Comparison of ENCODE assay signal across 19 cellular contexts in genomic region chr10:1451362-1451888, GRCh38.
DNase-seq lines count a peak whose midpoint lies in the region; ATAC-seq, FAIRE-seq and TF ChIP-seq lines count a peak whose summit lies in the region.
"Had no signal": no experiment of that assay in that cellular context is flagged by ENCODE, and none has a peak within 500 bp of the region (broad histone marks: within the 10 kb centered on the region; RNA-seq: fewer than 3 reads in every experiment).

No MANE protein-coding gene starts in this region.

- H2BK5ac ChIP-seq in H1 (ENCODE audit: low read depth, low read length): no peak overlapping the region
- H2BK5ac ChIP-seq in neuronal stem cell (ENCODE audit: low read length): no peak overlapping the region

- no peaks in the 10 kb centered on the region for H4K20me1 ChIP-seq in BLaER1
- no peaks in the 10 kb centered on the region for H4K20me1 ChIP-seq in DND-41 (ENCODE audit: insufficient read depth, low read length)
- no peaks in the 10 kb centered on the region for H4K20me1 ChIP-seq in H1 (replicated peaks in 1 of 2; ENCODE audit: control insufficient read depth in 1 of 2, insufficient read depth in 2 of 2, low read length in 2 of 2)

- H4K91ac ChIP-seq in H1 (replicated peaks; ENCODE audit: insufficient read length, low read length) (no peak overlapping the region), neuronal stem cell (ENCODE audit: low read depth, low read length, poor library complexity) (no peak overlapping the region)

- TF ChIP-seq RAD21 in H1 (IDR thresholded peaks at IDR 0.05 in 1 of 2, conservative IDR thresholded peaks at IDR 0.05 in 1 of 2; ENCODE audit: low read depth in 2 of 2, low read length in 2 of 2): no peak

- H3K4ac ChIP-seq in H1 (replicated peaks; ENCODE audit: insufficient read length, low read depth, low read length) (no peak overlapping the region), neuronal stem cell (ENCODE audit: low read length) (no peak overlapping the region)

- no peak overlapping the region for H3K14ac ChIP-seq in H1 (ENCODE audit: insufficient read length)
- H3K14ac ChIP-seq in neuronal stem cell (ENCODE audit: low read length): no peak overlapping the region

- 90% methylated on average over 4 of the region's 4 CpGs; no CpG with 5 or more reads in 1 of the 2 experiments for WGBS in H1 (ENCODE audit: extremely low coverage in 1 of 2, insufficient coverage in 1 of 2, insufficient read length in 1 of 2, insufficient replicate concordance in 2 of 2, low coverage in 1 of 2, low lambda C conversion rate in 2 of 2, missing lambda C conversion rate in 1 of 2), 2 experiments
- no CpG with 5 or more reads among the region's 4 CpGs for WGBS in neuronal stem cell (ENCODE audit: extremely low coverage in 2 of 2, insufficient read length in 2 of 2, insufficient replicate concordance in 1 of 2), 2 donors

- H2AFZ ChIP-seq in DND-41 (ENCODE audit: low read depth, low read length) (no peak overlapping the region), H1 (ENCODE audit: low read length) (no peak overlapping the region), neuronal stem cell (ENCODE audit: low read length) (no peak overlapping the region)

- DNase-seq in DND-41 (no peak), H1 (ENCODE audit: low read depth in 1 of 2, low spot score in 2 of 2) (no peak), neuronal stem cell (ENCODE audit: low spot score) (no peak), DMS153 treated with DMSO at 0.1 percent for 48 hours (lab: John Stamatoyannopoulos, UW; ENCODE audit: unreplicated experiment) (no peak), NCI-H1436 (lab: John Stamatoyannopoulos, UW) (no peak), WERI-Rb-1 (no peak)
- DNase-seq: Caco-2, DMS79, GOT3, MM.1S, NCI-H1092 treated with DMSO at 0.1 percent for 48 hours, NCI-H1694, NCI-H226, NCI-H524 treated with DMSO at 0.1 percent for 48 hours, SHP77 had no signal

- H2BK120ac ChIP-seq in H1 (replicated peaks; ENCODE audit: low read depth, low read length): no peak overlapping the region
- H2BK120ac ChIP-seq in neuronal stem cell (ENCODE audit: low read depth, low read length): no peak overlapping the region

- TF ChIP-seq CTCF in DND-41 (IDR thresholded peaks at IDR 0.05; ENCODE audit: borderline replicate concordance, extremely low read depth, low read length, poor library complexity, severe bottlenecking) (no peak), H1 (IDR thresholded peaks at IDR 0.05; ENCODE audit: control extremely low read depth in 1 of 3, insufficient read depth in 1 of 3, low read depth in 1 of 3, low read length in 3 of 3) (no peak), WERI-Rb-1 (IDR thresholded peaks at IDR 0.05; ENCODE audit: low read depth, low read length) (no peak)

- no peak overlapping the region for H3K56ac ChIP-seq in H1 (replicated peaks; ENCODE audit: insufficient read length, low read depth, low read length)

- H3K9ac ChIP-seq in BLaER1: no peak overlapping the region
- H3K9ac ChIP-seq in DND-41 (ENCODE audit: low read depth, low read length): no peak overlapping the region
- no peak overlapping the region for H3K9ac ChIP-seq in H1 (replicated peaks in 1 of 4; ENCODE audit: extremely low read depth in 1 of 4, low read depth in 3 of 4, low read length in 3 of 4)
- no peak overlapping the region for H3K9ac ChIP-seq in neuronal stem cell (ENCODE audit: low read depth, low read length, poor library complexity)

- H3K27me3 ChIP-seq in BLaER1 (no peaks in the 10 kb centered on the region), DND-41 (ENCODE audit: insufficient read depth, low read length, poor library complexity) (no peaks in the 10 kb centered on the region), H1 (replicated peaks in 1 of 4; ENCODE audit: control insufficient read depth in 3 of 4, extremely low read depth in 1 of 4, insufficient read depth in 3 of 4, low read length in 3 of 4) (no peaks in the 10 kb centered on the region), neuronal stem cell (ENCODE audit: control insufficient read depth in 3 of 3, insufficient read depth in 3 of 3, low read depth in 1 of 3, low read length in 3 of 3) (no peaks in the 10 kb centered on the region), WERI-Rb-1 (ENCODE audit: insufficient read depth, low read depth, severe bottlenecking) (peaks cover 2% of the 10 kb centered on the region)

- no peak overlapping the region for H2BK20ac ChIP-seq in H1 (ENCODE audit: low read length)

- H3K18ac ChIP-seq in H1 (ENCODE audit: extremely low read depth, low read length): no peak overlapping the region; the same call in 1 of the 2 replicates
- no peak overlapping the region for H3K18ac ChIP-seq in neuronal stem cell (ENCODE audit: low read length)

- H2BK15ac ChIP-seq in H1 (ENCODE audit: low read length) (no peak overlapping the region), neuronal stem cell (ENCODE audit: low read length) (no peak overlapping the region)

- H3K23me2 ChIP-seq in H1 (ENCODE audit: low read depth, low read length): no peaks in the 10 kb centered on the region

- ATAC-seq in DND-41 (ENCODE audit: insufficient read depth, low read depth): no peak
- no peak for ATAC-seq in HG03354 (IDR thresholded peaks at IDR 0.05; ENCODE audit: poor library complexity, severe bottlenecking, unreplicated experiment)
- ATAC-seq: A549 had no signal

- peak overlapping the region; percentile 59 for H3K4me2 ChIP-seq in BLaER1
- H3K4me2 ChIP-seq in DND-41 (ENCODE audit: insufficient read depth, low read length): no peak overlapping the region
- no peak overlapping the region for H3K4me2 ChIP-seq in H1 (ENCODE audit: insufficient read depth in 1 of 2, low read depth in 2 of 2, low read length in 2 of 2)
- no peak overlapping the region for H3K4me2 ChIP-seq in neuronal stem cell (ENCODE audit: insufficient read depth, low read length, poor library complexity, severe bottlenecking)
- H3K4me2 ChIP-seq: A549 had no signal

- H3K27ac ChIP-seq in BLaER1 (no peak overlapping the region), DND-41 (ENCODE audit: low read length) (0 out of 2 replicates have a peak overlapping the region, but pooled peaks have one; percentile 27), H1 (ENCODE audit: low read depth, low read length) (no peak overlapping the region), neuronal stem cell (replicated peaks; ENCODE audit: low read length) (no peak overlapping the region), WERI-Rb-1 (no peak overlapping the region)
- H3K27ac ChIP-seq: A549 had no signal

- TF ChIP-seq POLR2A in H1 (IDR thresholded peaks at IDR 0.05; ENCODE audit: control extremely low read depth in 1 of 2, low read depth in 2 of 2, low read length in 2 of 2): no peak

- CTCF ChIA-PET in H1 (lab: Charles Lee; ENCODE audit: partially characterized antibody): no interaction called here

- POLR2A ChIA-PET in H1 (lab: Charles Lee; ENCODE audit: partially characterized antibody): no interaction called here

- H3K9me3 ChIP-seq in BLaER1 (peaks cover 14% of the 10 kb centered on the region), DND-41 (ENCODE audit: insufficient read depth, low read length, severe bottlenecking) (no peaks in the 10 kb centered on the region), H1 (ENCODE audit: insufficient read depth in 2 of 2, low read depth in 1 of 2, low read length in 1 of 2) (no peaks in the 10 kb centered on the region; a peak in 1 of 4 replicates), neuronal stem cell (replicated peaks in 1 of 2; ENCODE audit: control insufficient read depth in 2 of 2, insufficient read depth in 1 of 2, low read depth in 1 of 2, low read length in 2 of 2) (no peaks in the 10 kb centered on the region), WERI-Rb-1 (ENCODE audit: severe bottlenecking) (no peaks in the 10 kb centered on the region)
- H3K9me3 ChIP-seq: A549, Caco-2 had no signal

- 0 out of 2 replicates have a peak overlapping the region, but pooled peaks have one; percentile 5 for H2BK12ac ChIP-seq in H1 (ENCODE audit: low read depth, low read length)
- no peak overlapping the region for H2BK12ac ChIP-seq in neuronal stem cell (ENCODE audit: low read length)

- H3K79me1 ChIP-seq in H1 (ENCODE audit: low read depth, low read length) (no peaks in the 10 kb centered on the region), neuronal stem cell (ENCODE audit: low read depth, low read length) (no peaks in the 10 kb centered on the region)

- H3K4me1 ChIP-seq in BLaER1 (peaks cover 60% of the 10 kb centered on the region), DND-41 (ENCODE audit: insufficient read depth, low read length) (peaks cover 38% of the 10 kb centered on the region), H1 (replicated peaks in 1 of 4; ENCODE audit: control insufficient read depth in 3 of 4, insufficient read depth in 4 of 4, low read length in 3 of 4) (peaks cover 0 to 7% (median 2%) of the 10 kb centered on the region in 4 experiments; a peak in 4 of 7 replicates), neuronal stem cell (ENCODE audit: control insufficient read depth in 2 of 2, insufficient read depth in 1 of 2, low read depth in 1 of 2, low read length in 2 of 2) (peaks cover 0 to 7% of the 10 kb centered on the region in 2 donors)
- H3K4me1 ChIP-seq: A549, Caco-2 had no signal

- H4K5ac ChIP-seq in H1 (ENCODE audit: insufficient read length, low read depth, low read length): no peak overlapping the region

- H3K4me3 ChIP-seq in BLaER1 (no peak overlapping the region), DND-41 (ENCODE audit: low read depth in 1 of 2, low read length in 2 of 2) (no peak overlapping the region), H1 (ENCODE audit: extremely low read depth in 1 of 4, insufficient read depth in 2 of 4, low read depth in 3 of 4, low read length in 4 of 4) (no peak overlapping the region), neuronal stem cell (ENCODE audit: low read length in 2 of 2) (no peak overlapping the region), WERI-Rb-1 (ENCODE audit: low read depth, low read length) (no peak overlapping the region)
- H3K4me3 ChIP-seq: A549 had no signal

- H2AK5ac ChIP-seq in H1 (ENCODE audit: low read depth, low read length): no peak overlapping the region
- no peak overlapping the region for H2AK5ac ChIP-seq in neuronal stem cell (ENCODE audit: low read depth, low read length)

- H3K36me3 ChIP-seq in BLaER1: no peaks in the 10 kb centered on the region
- no peaks in the 10 kb centered on the region for H3K36me3 ChIP-seq in DND-41 (ENCODE audit: insufficient read depth, low read length)
- no peaks in the 10 kb centered on the region for H3K36me3 ChIP-seq in H1 (ENCODE audit: control insufficient read depth in 2 of 4, insufficient read depth in 4 of 4, low read length in 3 of 4)
- no peaks in the 10 kb centered on the region for H3K36me3 ChIP-seq in neuronal stem cell (replicated peaks in 1 of 2; ENCODE audit: control insufficient read depth in 2 of 2, insufficient read depth in 2 of 2, low read length in 2 of 2)
- H3K36me3 ChIP-seq in WERI-Rb-1: no peaks in the 10 kb centered on the region

- no peak overlapping the region for H4K8ac ChIP-seq in H1 (ENCODE audit: extremely low read depth, insufficient read depth, low read length)
- no peak overlapping the region for H4K8ac ChIP-seq in neuronal stem cell (ENCODE audit: low read depth, low read length)

- H3K79me2 ChIP-seq in DND-41 (ENCODE audit: insufficient read depth, low read length) (no peaks in the 10 kb centered on the region), H1 (ENCODE audit: control insufficient read depth in 1 of 2, insufficient read depth in 2 of 2, low read length in 2 of 2) (no peaks in the 10 kb centered on the region)

- FAIRE-seq in H1 (lab: Jason Lieb, UNC): no peak
- FAIRE-seq: A549, G401.6 had no signal

- no peak for TF ChIP-seq EP300 in H1 (IDR thresholded peaks at IDR 0.05; ENCODE audit: borderline replicate concordance in 1 of 2, low read depth in 2 of 2, low read length in 2 of 2)

- H3K23ac ChIP-seq in H1 (ENCODE audit: insufficient read length) (no peak overlapping the region), neuronal stem cell (ENCODE audit: low read depth, low read length, poor library complexity) (peak overlapping the region; percentile 58)
